Comparison of ENCODE assay signal across 1 cellular context in the genomic region with DNA sequence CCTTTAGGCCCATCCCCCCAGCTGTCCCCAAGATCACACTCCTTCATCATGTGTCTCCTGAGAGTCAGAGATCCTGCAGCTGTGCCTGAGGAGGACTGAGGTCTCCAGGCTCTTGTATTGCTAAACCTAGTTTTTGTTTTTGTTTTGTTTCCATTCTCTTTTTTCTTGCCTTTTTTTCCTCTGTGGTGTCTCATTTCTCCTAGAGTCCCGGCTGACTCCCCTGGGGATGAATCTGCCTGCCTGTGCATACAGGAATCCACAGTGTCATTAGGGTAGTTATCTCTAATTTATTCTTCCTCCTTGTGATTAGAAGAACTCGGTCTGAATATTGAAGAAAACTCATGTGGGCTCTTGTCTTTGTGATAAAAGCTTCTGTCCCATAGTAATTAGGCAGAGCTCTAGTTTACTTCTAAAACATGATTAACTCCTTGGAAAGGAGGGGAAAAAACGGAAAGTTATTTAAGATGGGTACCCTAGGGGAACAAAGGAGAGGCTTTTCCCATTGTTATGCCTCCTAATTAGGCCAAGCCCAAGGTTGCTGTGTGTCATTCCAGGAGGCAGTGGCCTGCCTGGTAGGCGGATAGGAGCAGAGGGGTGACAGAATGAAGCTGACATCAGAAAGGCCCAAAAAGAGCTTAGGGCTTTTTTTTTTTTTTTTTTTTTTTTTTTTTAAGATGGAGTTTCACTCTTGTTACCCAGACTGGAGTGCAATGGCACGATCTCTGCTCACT.
TF ChIP-seq lines count a peak whose summit lies in the region.

No MANE protein-coding gene starts in this region.

TF ChIP-seq in H1, 55 proteins besides CTCF, POLR2A, EP300 and RAD21 (continued from another document):
- TF ChIP-seq, protein P1, sequence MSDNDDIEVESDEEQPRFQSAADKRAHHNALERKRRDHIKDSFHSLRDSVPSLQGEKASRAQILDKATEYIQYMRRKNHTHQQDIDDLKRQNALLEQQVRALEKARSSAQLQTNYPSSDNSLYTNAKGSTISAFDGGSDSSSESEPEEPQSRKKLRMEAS (IDR thresholded peaks at IDR 0.05): no peak
- TF ChIP-seq BRCA1 (IDR thresholded peaks at IDR 0.05; ENCODE audit: low read depth, low read length) (no peak), CHD2 (IDR thresholded peaks at IDR 0.05; ENCODE audit: low read length) (0 out of 2 replicates have a peak, but pooled peaks have one; percentile 32), SUZ12 (IDR thresholded peaks at IDR 0.05; ENCODE audit: low read length) (no peak), GABPA (IDR thresholded peaks at IDR 0.05; ENCODE audit: borderline replicate concordance, insufficient read depth, low read length) (no peak), SIN3A (conservative IDR thresholded peaks at IDR 0.05 in 1 of 2, IDR thresholded peaks at IDR 0.05 in 1 of 2; ENCODE audit: low read depth in 1 of 2, low read length in 2 of 2) (no peak), CEBPB (IDR thresholded peaks at IDR 0.05; ENCODE audit: low read depth, low read length) (no peak), KDM5A (IDR thresholded peaks at IDR 0.05; ENCODE audit: low read length) (no peak), CHD1 (IDR thresholded peaks at IDR 0.05; ENCODE audit: low read depth, low read length) (no peak), BACH1 (IDR thresholded peaks at IDR 0.05; ENCODE audit: low read length) (no peak), SRF (IDR thresholded peaks at IDR 0.05; ENCODE audit: low read depth, low read length) (no peak), CBX8 (IDR thresholded peaks at IDR 0.05; ENCODE audit: borderline replicate concordance, low read depth, low read length) (no peak), NRF1 (IDR thresholded peaks at IDR 0.05; ENCODE audit: low read depth, low read length) (no peak), SP2 (IDR thresholded peaks at IDR 0.05; ENCODE audit: low read length) (no peak), CREB1 (IDR thresholded peaks at IDR 0.05) (no peak), TEAD4 (IDR thresholded peaks at IDR 0.05; ENCODE audit: low read depth, low read length) (0 out of 2 replicates have a peak, but pooled peaks have one; percentile 10), RBBP5 (IDR thresholded peaks at IDR 0.05; ENCODE audit: borderline replicate concordance, low read depth, low read length) (no peak), TBP (IDR thresholded peaks at IDR 0.05; ENCODE audit: low read depth, low read length) (0 out of 2 replicates have a peak, but pooled peaks have one; percentile 16), SP1 (IDR thresholded peaks at IDR 0.05; ENCODE audit: low read depth, low read length) (no peak), KDM4A (IDR thresholded peaks at IDR 0.05; ENCODE audit: low read depth, low read length, severe bottlenecking) (no peak), CBX5 (IDR thresholded peaks at IDR 0.05; ENCODE audit: low read depth, low read length) (no peak), GTF2F1 (IDR thresholded peaks at IDR 0.05; ENCODE audit: borderline replicate concordance, low read depth, low read length) (no peak), RFX5 (IDR thresholded peaks at IDR 0.05; ENCODE audit: borderline replicate concordance, low read depth, low read length) (no peak), MAFK (IDR thresholded peaks at IDR 0.05; ENCODE audit: low read depth, low read length) (no peak), ASH2L (IDR thresholded peaks at IDR 0.05; ENCODE audit: low read length) (peak; percentile 69), TAF7 (optimal IDR thresholded peaks at IDR 0.05; ENCODE audit: borderline replicate concordance, low read depth, low read length) (peak; percentile 56), CTBP2 (IDR thresholded peaks at IDR 0.05; ENCODE audit: borderline replicate concordance, insufficient read depth, insufficient read length, low read length) (no peak), SIRT6 (IDR thresholded peaks at IDR 0.05; ENCODE audit: low read length) (no peak), RXRA (IDR thresholded peaks at IDR 0.05; ENCODE audit: insufficient read depth, low read depth, low read length) (no peak), EZH2 (IDR thresholded peaks at IDR 0.05; ENCODE audit: low read depth, low read length, severe bottlenecking) (no peak), HDAC6 (IDR thresholded peaks at IDR 0.05; ENCODE audit: low read depth, low read length) (no peak), BCL11A (IDR thresholded peaks at IDR 0.05; ENCODE audit: low read depth in 2 of 2, low read length in 2 of 2) (peak in 1 of 2 experiments; percentile 1), FOSL1 (IDR thresholded peaks at IDR 0.05; ENCODE audit: insufficient read depth, low read depth, low read length) (no peak), POU5F1 (IDR thresholded peaks at IDR 0.05; ENCODE audit: low read depth, low read length) (no peak), TAF1 (IDR thresholded peaks at IDR 0.05; ENCODE audit: low read depth, low read length) (no peak), SIX5 (IDR thresholded peaks at IDR 0.05; ENCODE audit: low read depth, low read length) (no peak), JUND (IDR thresholded peaks at IDR 0.05; ENCODE audit: low read length) (no peak), NANOG (IDR thresholded peaks at IDR 0.05; ENCODE audit: insufficient read depth, low read depth, low read length, poor library complexity, severe bottlenecking) (no peak)
- TF ChIP-seq, protein P2, sequence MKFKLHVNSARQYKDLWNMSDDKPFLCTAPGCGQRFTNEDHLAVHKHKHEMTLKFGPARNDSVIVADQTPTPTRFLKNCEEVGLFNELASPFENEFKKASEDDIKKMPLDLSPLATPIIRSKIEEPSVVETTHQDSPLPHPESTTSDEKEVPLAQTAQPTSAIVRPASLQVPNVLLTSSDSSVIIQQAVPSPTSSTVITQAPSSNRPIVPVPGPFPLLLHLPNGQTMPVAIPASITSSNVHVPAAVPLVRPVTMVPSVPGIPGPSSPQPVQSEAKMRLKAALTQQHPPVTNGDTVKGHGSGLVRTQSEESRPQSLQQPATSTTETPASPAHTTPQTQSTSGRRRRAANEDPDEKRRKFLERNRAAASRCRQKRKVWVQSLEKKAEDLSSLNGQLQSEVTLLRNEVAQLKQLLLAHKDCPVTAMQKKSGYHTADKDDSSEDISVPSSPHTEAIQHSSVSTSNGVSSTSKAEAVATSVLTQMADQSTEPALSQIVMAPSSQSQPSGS (IDR thresholded peaks at IDR 0.05; ENCODE audit: low read length): no peak
- TF ChIP-seq, protein P3, sequence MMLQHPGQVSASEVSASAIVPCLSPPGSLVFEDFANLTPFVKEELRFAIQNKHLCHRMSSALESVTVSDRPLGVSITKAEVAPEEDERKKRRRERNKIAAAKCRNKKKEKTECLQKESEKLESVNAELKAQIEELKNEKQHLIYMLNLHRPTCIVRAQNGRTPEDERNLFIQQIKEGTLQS (IDR thresholded peaks at IDR 0.05; ENCODE audit: insufficient read depth, low read depth, low read length): no peak
- TF ChIP-seq, protein P4, sequence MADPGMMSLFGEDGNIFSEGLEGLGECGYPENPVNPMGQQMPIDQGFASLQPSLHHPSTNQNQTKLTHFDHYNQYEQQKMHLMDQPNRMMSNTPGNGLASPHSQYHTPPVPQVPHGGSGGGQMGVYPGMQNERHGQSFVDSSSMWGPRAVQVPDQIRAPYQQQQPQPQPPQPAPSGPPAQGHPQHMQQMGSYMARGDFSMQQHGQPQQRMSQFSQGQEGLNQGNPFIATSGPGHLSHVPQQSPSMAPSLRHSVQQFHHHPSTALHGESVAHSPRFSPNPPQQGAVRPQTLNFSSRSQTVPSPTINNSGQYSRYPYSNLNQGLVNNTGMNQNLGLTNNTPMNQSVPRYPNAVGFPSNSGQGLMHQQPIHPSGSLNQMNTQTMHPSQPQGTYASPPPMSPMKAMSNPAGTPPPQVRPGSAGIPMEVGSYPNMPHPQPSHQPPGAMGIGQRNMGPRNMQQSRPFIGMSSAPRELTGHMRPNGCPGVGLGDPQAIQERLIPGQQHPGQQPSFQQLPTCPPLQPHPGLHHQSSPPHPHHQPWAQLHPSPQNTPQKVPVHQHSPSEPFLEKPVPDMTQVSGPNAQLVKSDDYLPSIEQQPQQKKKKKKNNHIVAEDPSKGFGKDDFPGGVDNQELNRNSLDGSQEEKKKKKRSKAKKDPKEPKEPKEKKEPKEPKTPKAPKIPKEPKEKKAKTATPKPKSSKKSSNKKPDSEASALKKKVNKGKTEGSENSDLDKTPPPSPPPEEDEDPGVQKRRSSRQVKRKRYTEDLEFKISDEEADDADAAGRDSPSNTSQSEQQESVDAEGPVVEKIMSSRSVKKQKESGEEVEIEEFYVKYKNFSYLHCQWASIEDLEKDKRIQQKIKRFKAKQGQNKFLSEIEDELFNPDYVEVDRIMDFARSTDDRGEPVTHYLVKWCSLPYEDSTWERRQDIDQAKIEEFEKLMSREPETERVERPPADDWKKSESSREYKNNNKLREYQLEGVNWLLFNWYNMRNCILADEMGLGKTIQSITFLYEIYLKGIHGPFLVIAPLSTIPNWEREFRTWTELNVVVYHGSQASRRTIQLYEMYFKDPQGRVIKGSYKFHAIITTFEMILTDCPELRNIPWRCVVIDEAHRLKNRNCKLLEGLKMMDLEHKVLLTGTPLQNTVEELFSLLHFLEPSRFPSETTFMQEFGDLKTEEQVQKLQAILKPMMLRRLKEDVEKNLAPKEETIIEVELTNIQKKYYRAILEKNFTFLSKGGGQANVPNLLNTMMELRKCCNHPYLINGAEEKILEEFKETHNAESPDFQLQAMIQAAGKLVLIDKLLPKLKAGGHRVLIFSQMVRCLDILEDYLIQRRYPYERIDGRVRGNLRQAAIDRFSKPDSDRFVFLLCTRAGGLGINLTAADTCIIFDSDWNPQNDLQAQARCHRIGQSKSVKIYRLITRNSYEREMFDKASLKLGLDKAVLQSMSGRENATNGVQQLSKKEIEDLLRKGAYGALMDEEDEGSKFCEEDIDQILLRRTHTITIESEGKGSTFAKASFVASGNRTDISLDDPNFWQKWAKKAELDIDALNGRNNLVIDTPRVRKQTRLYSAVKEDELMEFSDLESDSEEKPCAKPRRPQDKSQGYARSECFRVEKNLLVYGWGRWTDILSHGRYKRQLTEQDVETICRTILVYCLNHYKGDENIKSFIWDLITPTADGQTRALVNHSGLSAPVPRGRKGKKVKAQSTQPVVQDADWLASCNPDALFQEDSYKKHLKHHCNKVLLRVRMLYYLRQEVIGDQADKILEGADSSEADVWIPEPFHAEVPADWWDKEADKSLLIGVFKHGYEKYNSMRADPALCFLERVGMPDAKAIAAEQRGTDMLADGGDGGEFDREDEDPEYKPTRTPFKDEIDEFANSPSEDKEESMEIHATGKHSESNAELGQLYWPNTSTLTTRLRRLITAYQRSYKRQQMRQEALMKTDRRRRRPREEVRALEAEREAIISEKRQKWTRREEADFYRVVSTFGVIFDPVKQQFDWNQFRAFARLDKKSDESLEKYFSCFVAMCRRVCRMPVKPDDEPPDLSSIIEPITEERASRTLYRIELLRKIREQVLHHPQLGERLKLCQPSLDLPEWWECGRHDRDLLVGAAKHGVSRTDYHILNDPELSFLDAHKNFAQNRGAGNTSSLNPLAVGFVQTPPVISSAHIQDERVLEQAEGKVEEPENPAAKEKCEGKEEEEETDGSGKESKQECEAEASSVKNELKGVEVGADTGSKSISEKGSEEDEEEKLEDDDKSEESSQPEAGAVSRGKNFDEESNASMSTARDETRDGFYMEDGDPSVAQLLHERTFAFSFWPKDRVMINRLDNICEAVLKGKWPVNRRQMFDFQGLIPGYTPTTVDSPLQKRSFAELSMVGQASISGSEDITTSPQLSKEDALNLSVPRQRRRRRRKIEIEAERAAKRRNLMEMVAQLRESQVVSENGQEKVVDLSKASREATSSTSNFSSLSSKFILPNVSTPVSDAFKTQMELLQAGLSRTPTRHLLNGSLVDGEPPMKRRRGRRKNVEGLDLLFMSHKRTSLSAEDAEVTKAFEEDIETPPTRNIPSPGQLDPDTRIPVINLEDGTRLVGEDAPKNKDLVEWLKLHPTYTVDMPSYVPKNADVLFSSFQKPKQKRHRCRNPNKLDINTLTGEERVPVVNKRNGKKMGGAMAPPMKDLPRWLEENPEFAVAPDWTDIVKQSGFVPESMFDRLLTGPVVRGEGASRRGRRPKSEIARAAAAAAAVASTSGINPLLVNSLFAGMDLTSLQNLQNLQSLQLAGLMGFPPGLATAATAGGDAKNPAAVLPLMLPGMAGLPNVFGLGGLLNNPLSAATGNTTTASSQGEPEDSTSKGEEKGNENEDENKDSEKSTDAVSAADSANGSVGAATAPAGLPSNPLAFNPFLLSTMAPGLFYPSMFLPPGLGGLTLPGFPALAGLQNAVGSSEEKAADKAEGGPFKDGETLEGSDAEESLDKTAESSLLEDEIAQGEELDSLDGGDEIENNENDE (IDR thresholded peaks at IDR 0.05; ENCODE audit: insufficient replicate concordance, low read length): no peak
- TF ChIP-seq, protein P5, sequence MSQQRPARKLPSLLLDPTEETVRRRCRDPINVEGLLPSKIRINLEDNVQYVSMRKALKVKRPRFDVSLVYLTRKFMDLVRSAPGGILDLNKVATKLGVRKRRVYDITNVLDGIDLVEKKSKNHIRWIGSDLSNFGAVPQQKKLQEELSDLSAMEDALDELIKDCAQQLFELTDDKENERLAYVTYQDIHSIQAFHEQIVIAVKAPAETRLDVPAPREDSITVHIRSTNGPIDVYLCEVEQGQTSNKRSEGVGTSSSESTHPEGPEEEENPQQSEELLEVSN (IDR thresholded peaks at IDR 0.05): no peak
